23 cellular contexts compared by ENCODE assay signal in genomic region chr6:170036916-170037315, GRCh38.
A peak's percentile ranks its signal among the peaks of the same experiment; 100 is the strongest.
DNase-seq lines count a peak whose midpoint lies in the region; ATAC-seq and TF ChIP-seq lines count a peak whose summit lies in the region.
"Had no signal": no experiment of that assay in that cellular context is flagged by ENCODE, and none has a peak within 500 bp of the region (broad histone marks: within the 10 kb centered on the region; RNA-seq: fewer than 3 reads in every experiment).

No MANE protein-coding gene starts in this region.

- H3K4me2 ChIP-seq in mammary epithelial cell (ENCODE audit: insufficient read depth, low read depth, low read length), result no peak overlapping the region

- peaks cover 9% of the 10 kb centered on the region for H3K9me3 ChIP-seq in mammary epithelial cell (replicated peaks; ENCODE audit: insufficient read depth, low read length)
- H3K9me3 ChIP-seq: ovary had no signal

- H3K9me3 Mint-ChIP-seq in MCF 10A (ENCODE audit: unreplicated experiment) (peaks cover 14% of the 10 kb centered on the region), glutamatergic neuron (ENCODE audit: unreplicated experiment) (peaks cover 10% of the 10 kb centered on the region)
- peaks cover 6 to 26% of the 10 kb centered on the region in 2 donors for H3K9me3 Mint-ChIP-seq in stimulated activated naive CD8-positive, alpha-beta T cell treated with anti-CD3 and anti-CD28 coated beads, Interleukin-15, amount 100 ng/mL, for 72 hours

- CTCF ChIA-PET in mammary epithelial cell (lab: Charles Lee; ENCODE audit: low non-redundant PET) (no interaction called here), MCF 10A (lab: Yijun Ruan, JAX) (no interaction called here)

- H3K36me3 ChIP-seq in mammary epithelial cell (ENCODE audit: insufficient read depth, low read length), result no peaks in the 10 kb centered on the region
- H3K36me3 ChIP-seq: ovary had no signal

- dilution Hi-C loops in mammary epithelial cell (cut with HindIII; ENCODE audit: low sequenced_read_pairs), result no loop called here

- no peaks in the 10 kb centered on the region for H3K36me3 Mint-ChIP-seq in MCF 10A (ENCODE audit: insufficient read depth, unreplicated experiment)
- peaks cover 24% of the 10 kb centered on the region for H3K36me3 Mint-ChIP-seq in glutamatergic neuron (ENCODE audit: unreplicated experiment)
- H3K36me3 Mint-ChIP-seq: CD8-positive, alpha-beta T cell; natural killer cell treated with Interleukin-12 subunit alpha and Interleukin-12 subunit beta and Interleukin-15 and Interleukin-18, amount 100 ng/mL, for 72 hours had no signal

- POLR2A ChIA-PET in MCF 10A (lab: Yijun Ruan, JAX), result no interaction called here

- no peak overlapping the region for H3K4me3 Mint-ChIP-seq in MCF 10A (ENCODE audit: unreplicated experiment)
- H3K4me3 Mint-ChIP-seq in glutamatergic neuron (ENCODE audit: unreplicated experiment), result no peak overlapping the region
- H3K4me3 Mint-ChIP-seq in stimulated activated naive CD8-positive, alpha-beta T cell treated with anti-CD3 and anti-CD28 coated beads, Interleukin-15, amount 100 ng/mL, for 72 hours, result no peak overlapping the region
- H3K4me3 Mint-ChIP-seq: activated CD4-positive, alpha-beta T cell treated with anti-CD3 and anti-CD28 coated beads, Interleukin-2, amount 10 ng/mL, durations not matched to agents 24 days and 14 days; B cell; CD8-positive, alpha-beta T cell; central memory CD8-positive, alpha-beta T cell; natural killer cell treated with Interleukin-12 subunit alpha and Interleukin-12 subunit beta and Interleukin-15 and Interleukin-18, amount 100 ng/mL, for 72 hours had no signal

- TF ChIP-seq CTCF in mammary epithelial cell (conservative IDR thresholded peaks at IDR 0.05 in 1 of 2, IDR thresholded peaks at IDR 0.05 in 1 of 2; ENCODE audit: extremely low read depth in 1 of 2, insufficient read depth in 1 of 2, low read depth in 1 of 2, low read length in 2 of 2) (no peak), MCF 10A (IDR thresholded peaks at IDR 0.05; ENCODE audit: unreplicated experiment) (no peak), glutamatergic neuron (IDR thresholded peaks at IDR 0.05; ENCODE audit: partially characterized antibody, unreplicated experiment) (no peak)

- H4K20me1 ChIP-seq in mammary epithelial cell (ENCODE audit: insufficient read depth, low read length), result no peaks in the 10 kb centered on the region

- intact Hi-C loops in mammary epithelial cell (cut with micrococcal nuclease), result no loop called here
- intact Hi-C loops in MCF 10A (cut with micrococcal nuclease), result no loop called here
- intact Hi-C loops in sciatic nerve (cut with DNase I), result no loop called here
- intact Hi-C loops in Right ventricle myocardium superior (cut with DNase I), result no loop called here

- H3K27me3 Mint-ChIP-seq in MCF 10A (ENCODE audit: insufficient read depth, unreplicated experiment) (no peaks in the 10 kb centered on the region), glutamatergic neuron (ENCODE audit: unreplicated experiment) (peaks cover 5% of the 10 kb centered on the region)
- peaks cover 10% of the 10 kb centered on the region for H3K27me3 Mint-ChIP-seq in stimulated activated naive CD8-positive, alpha-beta T cell treated with anti-CD3 and anti-CD28 coated beads, Interleukin-15, amount 100 ng/mL, for 72 hours
- H3K27me3 Mint-ChIP-seq: B cell had no signal

- H3K4me3 ChIP-seq in mammary epithelial cell (replicated peaks in 1 of 3; ENCODE audit: insufficient read depth in 1 of 3, low read depth in 2 of 3, low read length in 3 of 3), result no peak overlapping the region
- H3K4me3 ChIP-seq: dorsolateral prefrontal cortex, ovary had no signal

- no peaks in the 10 kb centered on the region for H3K79me2 ChIP-seq in mammary epithelial cell (ENCODE audit: insufficient read depth, low read length)

- H2AFZ ChIP-seq in mammary epithelial cell (ENCODE audit: low read depth, low read length), result peak overlapping the region; percentile 48

- no peak overlapping the region for H3K27ac ChIP-seq in mammary epithelial cell (ENCODE audit: insufficient read depth, low read depth, low read length)
- H3K27ac ChIP-seq: dorsolateral prefrontal cortex, ovary had no signal

- in situ Hi-C loops in mammary epithelial cell (cut with MboI; ENCODE audit: low sequenced_read_pairs in 2 of 2), result no loop called here

- 62% methylated on average over 7 of the region's 7 CpGs for WGBS in mammary epithelial cell (ENCODE audit: low coverage, missing lambda C conversion rate)

- no peak overlapping the region for H3K27ac Mint-ChIP-seq in MCF 10A (ENCODE audit: low read depth, unreplicated experiment)
- no peak overlapping the region for H3K27ac Mint-ChIP-seq in glutamatergic neuron (ENCODE audit: unreplicated experiment)
- no peak overlapping the region for H3K27ac Mint-ChIP-seq in stimulated activated naive CD8-positive, alpha-beta T cell treated with anti-CD3 and anti-CD28 coated beads, Interleukin-15, amount 100 ng/mL, for 72 hours
- H3K27ac Mint-ChIP-seq: activated CD4-positive, alpha-beta T cell treated with anti-CD3 and anti-CD28 coated beads, Interleukin-2, amount 10 ng/mL, durations not matched to agents 24 days and 14 days; B cell; CD8-positive, alpha-beta T cell; natural killer cell treated with Interleukin-12 subunit alpha and Interleukin-12 subunit beta and Interleukin-15 and Interleukin-18, amount 100 ng/mL, for 72 hours had no signal

- H3K27me3 ChIP-seq in mammary epithelial cell (ENCODE audit: insufficient read depth, low read length), result no peaks in the 10 kb centered on the region
- H3K27me3 ChIP-seq: dorsolateral prefrontal cortex, ovary had no signal

- H3K4me1 Mint-ChIP-seq in MCF 10A (ENCODE audit: insufficient read depth, unreplicated experiment) (no peaks in the 10 kb centered on the region), glutamatergic neuron (ENCODE audit: low read depth, unreplicated experiment) (peaks cover 3% of the 10 kb centered on the region)
- no peaks in the 10 kb centered on the region for H3K4me1 Mint-ChIP-seq in stimulated activated naive CD8-positive, alpha-beta T cell treated with anti-CD3 and anti-CD28 coated beads, Interleukin-15, amount 100 ng/mL, for 72 hours
- H3K4me1 Mint-ChIP-seq: activated CD4-positive, alpha-beta T cell treated with anti-CD3 and anti-CD28 coated beads, Interleukin-2, amount 10 ng/mL, durations not matched to agents 24 days and 14 days; B cell; central memory CD8-positive, alpha-beta T cell had no signal

- no TSS peak for BruUV-seq in mammary epithelial cell (replicated peaks; lab: Mats Ljungman, UMichigan)
- BruUV-seq in MCF 10A (replicated peaks; lab: Mats Ljungman, UMichigan), result no TSS peak

- no peak overlapping the region for H3K9ac ChIP-seq in mammary epithelial cell (ENCODE audit: insufficient read depth, low read length)

- ATAC-seq in sciatic nerve (no peak), HG03457 (IDR thresholded peaks at IDR 0.05; ENCODE audit: unreplicated experiment) (no peak), HG03571 (IDR thresholded peaks at IDR 0.05; ENCODE audit: unreplicated experiment) (no peak), Right ventricle myocardium superior (ENCODE audit: poor library complexity) (no peak)
- ATAC-seq in stimulated activated naive CD8-positive, alpha-beta T cell treated with anti-CD3 and anti-CD28 coated beads, Interleukin-15, amount 100 ng/mL, for 72 hours, result no peak
- ATAC-seq: CD8-positive, alpha-beta T cell; HCT116; natural killer cell treated with Interleukin-12 subunit alpha and Interleukin-12 subunit beta and Interleukin-15 and Interleukin-18, amount 100 ng/mL, for 72 hours had no signal

- H3K4me1 ChIP-seq in mammary epithelial cell (ENCODE audit: insufficient read depth, low read length), result peaks cover 13% of the 10 kb centered on the region

- DNase-seq in mammary epithelial cell (no peak), MCF 10A (ENCODE audit: unreplicated experiment) (no peak), glutamatergic neuron (peak; percentile 2), sciatic nerve (ENCODE audit: low spot score) (peak; percentile 21), Right ventricle myocardium superior (no peak)
- DNase-seq in stimulated activated naive CD8-positive, alpha-beta T cell treated with anti-CD3 and anti-CD28 coated beads, Interleukin-15, amount 100 ng/mL, for 72 hours, result no peak
- DNase-seq: activated CD4-positive, alpha-beta T cell treated with anti-CD3 and anti-CD28 coated beads, Interleukin-2, amount 10 ng/mL, durations not matched to agents 24 days and 14 days; activated T-cell treated with anti-CD3 and anti-CD28 coated beads, Interleukin-2, amount 50 U/mL, for 1 hour; CD8-positive, alpha-beta T cell; DMS153; NCI-H1417 treated with DMSO at 0.1 percent for 48 hours; NCI-H345; NCI-H748 treated with DMSO at 0.1 percent for 48 hours; stimulated activated CD4-positive, alpha-beta T cell treated with anti-CD3 and anti-CD28 coated beads, Interleukin-2, amount 100 ng/mL, for 48 hours; substantia nigra had no signal

Comparison
In these comparisons a context has a peak if more than half of its experiments do, and no peak if none do; other contexts are left out.
1. DNase-seq: peak in glutamatergic neuron (single experiment) and sciatic nerve (single experiment); none in mammary epithelial cell (single experiment), MCF 10A (single experiment), stimulated activated naive CD8-positive, alpha-beta T cell treated with anti-CD3 and anti-CD28 coated beads, Interleukin-15, amount 100 ng/mL, for 72 hours (0 of 2) and Right ventricle myocardium superior (single experiment).